Comparison of ENCODE assay signal across 18 cellular contexts in the genomic region with DNA sequence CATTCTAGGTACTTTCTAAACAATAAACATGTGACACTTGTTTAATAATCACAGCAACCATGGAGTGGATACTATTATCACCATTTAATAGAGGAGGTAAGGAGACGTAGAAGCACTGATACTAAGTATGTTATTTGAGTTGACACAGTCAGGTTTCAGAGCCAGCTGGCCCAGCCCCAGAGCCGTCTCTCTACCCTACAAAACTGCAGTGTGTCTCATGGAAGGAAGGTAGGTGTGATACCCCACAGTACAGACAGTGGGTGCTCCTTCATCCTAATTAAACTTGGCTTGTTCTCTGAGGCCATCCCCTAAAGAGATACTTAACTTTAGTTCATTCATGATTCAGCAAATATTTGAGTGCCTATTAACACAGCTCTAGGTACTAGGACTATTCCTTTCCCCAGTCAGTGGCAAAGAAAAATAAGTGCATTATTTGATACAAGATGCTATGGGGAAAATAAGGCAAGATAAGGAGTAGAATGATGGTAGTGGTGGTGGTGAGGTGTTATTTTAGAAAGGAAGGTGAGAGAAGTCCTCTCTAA. TPM values are rescaled to one million over a fixed set of nuclear protein-coding genes. Genes with fewer than 3 reads are reported as not detected.
DNase-seq lines count a peak whose midpoint lies in the region; ATAC-seq and TF ChIP-seq lines count a peak whose summit lies in the region.
"Had no signal": no experiment of that assay in that cellular context is flagged by ENCODE, and none has a peak within 500 bp of the region (broad histone marks: within the 10 kb centered on the region; RNA-seq: fewer than 3 reads in every experiment).

No MANE protein-coding gene starts in this region.

- no CpG with 5 or more reads among the region's 2 CpGs for WGBS in trophoblast cell (ENCODE audit: extremely low coverage, insufficient coverage, insufficient read length)

- H3K4me2 ChIP-seq in trophoblast cell (ENCODE audit: low read length), result no peak overlapping the region
- H3K4me2 ChIP-seq: BLaER1 had no signal

- H3K36me3 ChIP-seq in right atrium auricular region (no peaks in the 10 kb centered on the region), trophoblast cell (ENCODE audit: control insufficient read depth in 1 of 2, insufficient read depth in 2 of 2, low read length in 2 of 2) (no peaks in the 10 kb centered on the region)
- H3K36me3 ChIP-seq: BLaER1 had no signal

- no peak overlapping the region for H4K91ac ChIP-seq in trophoblast cell (ENCODE audit: low read depth, low read length)

- no peak overlapping the region for H3K4ac ChIP-seq in trophoblast cell (ENCODE audit: low read depth, low read length)

- no peak overlapping the region for H3K18ac ChIP-seq in trophoblast cell (ENCODE audit: low read length)

- no peaks in the 10 kb centered on the region for H3K79me1 ChIP-seq in trophoblast cell (ENCODE audit: low read length)

- no peak overlapping the region for H3K23ac ChIP-seq in trophoblast cell (ENCODE audit: low read length)

- H3K27me3 ChIP-seq in right atrium auricular region (no peaks in the 10 kb centered on the region), trophoblast cell (ENCODE audit: insufficient read depth, low read length) (no peaks in the 10 kb centered on the region)
- H3K27me3 ChIP-seq: BLaER1 had no signal

- ATAC-seq in Right ventricle myocardium inferior (peak; percentile 65), Right ventricle myocardium superior (ENCODE audit: poor library complexity) (peak; percentile 68), GM19397 (IDR thresholded peaks at IDR 0.05; ENCODE audit: unreplicated experiment) (no peak)
- ATAC-seq: HepG2 had no signal

- no peak for TF ChIP-seq CTCF in right atrium auricular region (IDR thresholded peaks at IDR 0.05)

- intact Hi-C loops in Right ventricle myocardium inferior (cut with DNase I), result loop anchor here (10.0 kb wide), 1 partner anchor 63 kb away; no protein-coding TSS in a partner anchor
- intact Hi-C loops in cardiac septum (cut with DNase I), result no loop called here
- intact Hi-C loops in Right ventricle myocardium superior (cut with DNase I), result loop anchor here (10.0 kb wide), 1 partner anchor 217 kb away; no protein-coding TSS in a partner anchor

- H4K8ac ChIP-seq in trophoblast cell (ENCODE audit: low read depth, low read length), result no peak overlapping the region

- DNase-seq in Right ventricle myocardium inferior (ENCODE audit: missing footprints), result no peak
- DNase-seq in cardiac septum (ENCODE audit: low spot score), result no peak
- peak; percentile 47 for DNase-seq in Right ventricle myocardium superior
- DNase-seq in right atrium auricular region (ENCODE audit: low spot score), result no peak
- DNase-seq in trophoblast cell, result no peak
- no peak for DNase-seq in NCI-H1930 (lab: John Stamatoyannopoulos, UW)
- no peak for DNase-seq in globus pallidus (ENCODE audit: low spot score)
- DNase-seq: CD4-positive, alpha-beta memory T cell; DMS153; DMS79; GF-D8; H9 had no signal

- H3K9me3 ChIP-seq in right atrium auricular region (no peaks in the 10 kb centered on the region), trophoblast cell (ENCODE audit: insufficient read depth, low read depth, low read length) (no peaks in the 10 kb centered on the region)

- H2AFZ ChIP-seq in trophoblast cell (ENCODE audit: insufficient read depth, low read length, poor library complexity), result no peak overlapping the region

- peak overlapping the region; percentile 4 to 70 for H3K27ac ChIP-seq in right atrium auricular region
- no peak overlapping the region for H3K27ac ChIP-seq in trophoblast cell (ENCODE audit: low read depth, low read length)
- H3K27ac ChIP-seq: 22Rv1, BLaER1 had no signal

- no peak overlapping the region for H3K14ac ChIP-seq in trophoblast cell (ENCODE audit: low read length)

- no peak overlapping the region for H4K12ac ChIP-seq in trophoblast cell (ENCODE audit: low read depth, low read length)

- H2BK12ac ChIP-seq in trophoblast cell (ENCODE audit: low read length), result no peak overlapping the region

- H3K4me3 ChIP-seq in right atrium auricular region (no peak overlapping the region), trophoblast cell (ENCODE audit: low read depth, low read length) (no peak overlapping the region)
- H3K4me3 ChIP-seq: BLaER1 had no signal

- no peak overlapping the region for H2BK120ac ChIP-seq in trophoblast cell (ENCODE audit: insufficient read depth, low read length, poor library complexity)

- H2BK5ac ChIP-seq in trophoblast cell (ENCODE audit: low read depth, low read length, poor library complexity), result no peak overlapping the region

- no peaks in the 10 kb centered on the region for H3K79me2 ChIP-seq in trophoblast cell (ENCODE audit: control insufficient read depth, insufficient read depth, low read length, poor library complexity)

- no peak overlapping the region for H2AK5ac ChIP-seq in trophoblast cell (ENCODE audit: low read length)

- no peak overlapping the region for H3K9ac ChIP-seq in trophoblast cell (ENCODE audit: low read length)
- H3K9ac ChIP-seq: BLaER1 had no signal

- H3K4me1 ChIP-seq in right atrium auricular region, result peaks cover 0 to 26% of the 10 kb centered on the region in 2 donors
- no peaks in the 10 kb centered on the region for H3K4me1 ChIP-seq in trophoblast cell (ENCODE audit: control insufficient read depth in 1 of 2, insufficient read depth in 2 of 2, low read length in 2 of 2)
- H3K4me1 ChIP-seq: BLaER1 had no signal

RNA-seq across cellular contexts. Expression of a gene that starts 22.6 kb away (rescaled TPM):
- total RNA-seq in Right ventricle myocardium inferior (60.6 TPM), cardiac septum (27.1 TPM), Right ventricle myocardium superior (62.8 TPM), right atrium auricular region (10 to 100 TPM; 18.4 to 44.8 TPM)
- 2.8 and 3.1 TPM in 2 replicates for polyA plus RNA-seq in trophoblast cell (2013)
- total RNA-seq: A673 had no signal
- polyA plus RNA-seq: AG04450 had no signal
